15 cellular contexts compared by ENCODE assay signal in genomic region chr3:71060536-71060935, GRCh38.
DNase-seq lines count a peak whose midpoint lies in the region; ATAC-seq and TF ChIP-seq lines count a peak whose summit lies in the region.
"Had no signal": no experiment of that assay in that cellular context is flagged by ENCODE, and none has a peak within 500 bp of the region (broad histone marks: within the 10 kb centered on the region; RNA-seq: fewer than 3 reads in every experiment).

No MANE protein-coding gene starts in this region.

- H3K4me3 ChIP-seq in CD8-positive, alpha-beta T cell (ENCODE audit: low read depth, low read length), result peak overlapping the region; percentile 10
- H3K4me3 ChIP-seq in LNCaP clone FGC (ENCODE audit: low read depth, low read length) (no peak overlapping the region), endocrine pancreas (ENCODE audit: control insufficient read depth, insufficient read depth, low read length) (peak overlapping the region; percentile 96), sigmoid colon (peak overlapping the region in 3 of 4 donors; percentile 71 to 81 (median 73))
- H3K4me3 ChIP-seq: ovary had no signal

- H3K9me3 Mint-ChIP-seq in CD8-positive, alpha-beta T cell, result no peaks in the 10 kb centered on the region

- H3K27me3 ChIP-seq in CD8-positive, alpha-beta T cell (ENCODE audit: insufficient read depth, low read length), result no peaks in the 10 kb centered on the region
- no peaks in the 10 kb centered on the region for H3K27me3 ChIP-seq in endocrine pancreas (ENCODE audit: control insufficient read depth, insufficient read depth, low read length)
- H3K27me3 ChIP-seq in sigmoid colon, result no peaks in the 10 kb centered on the region
- H3K27me3 ChIP-seq: ovary had no signal

- no peak for ATAC-seq in CD8-positive, alpha-beta T cell

- no peak for DNase-seq in CD8-positive, alpha-beta T cell
- peak; percentile 64 for DNase-seq in LNCaP clone FGC (ENCODE audit: low read depth)
- DNase-seq in sigmoid colon, result no peak
- DNase-seq in GM10266 (ENCODE audit: extremely low spot score), result no peak
- DNase-seq in posterior cingulate gyrus, result no peak
- DNase-seq in NCI-H748 (lab: John Stamatoyannopoulos, UW; ENCODE audit: unreplicated experiment), result no peak
- DNase-seq: activated CD4-positive, alpha-beta T cell treated with anti-CD3 and anti-CD28 coated beads for 4 hours; cortex of kidney; NCI-H2029; NK-92 treated with Interleukin-12 subunit alpha and Interleukin-12 subunit beta, amount 100 ng/mL, for 24 hours; ovary; stimulated activated CD4-positive, alpha-beta T cell treated with anti-CD3 and anti-CD28 coated beads, Interleukin-1b, Interleukin-23, amount 100 ng/mL, for 48 hours; SW 1271 had no signal

- H3K4me1 Mint-ChIP-seq in CD8-positive, alpha-beta T cell (ENCODE audit: low read depth), result peaks cover 69% of the 10 kb centered on the region

- H3K27ac Mint-ChIP-seq in CD8-positive, alpha-beta T cell, result no peak overlapping the region

- no peaks in the 10 kb centered on the region for H3K9me3 ChIP-seq in CD8-positive, alpha-beta T cell (ENCODE audit: low read length)
- H3K9me3 ChIP-seq in endocrine pancreas (ENCODE audit: control insufficient read depth, low read length) (no peaks in the 10 kb centered on the region), sigmoid colon (no peaks in the 10 kb centered on the region)
- H3K9me3 ChIP-seq: ovary had no signal

- H3K9ac ChIP-seq in endocrine pancreas (ENCODE audit: control insufficient read depth, insufficient read depth, low read length), result no peak overlapping the region
- H3K9ac ChIP-seq: KMS-11 had no signal

- POLR2A ChIA-PET in CD8-positive, alpha-beta T cell (lab: Charles Lee), result interaction anchor here (0.7 to 2.2 kb wide), 6 partner anchors 10 to 431 kb away, joined by 3 to 7 read pairs (median 4); no protein-coding TSS in a partner anchor

- H3K36me3 ChIP-seq in CD8-positive, alpha-beta T cell (ENCODE audit: insufficient read depth, low read length), result no peaks in the 10 kb centered on the region
- H3K36me3 ChIP-seq in endocrine pancreas (ENCODE audit: control insufficient read depth, insufficient read depth, low read length) (no peaks in the 10 kb centered on the region), sigmoid colon (no peaks in the 10 kb centered on the region)
- H3K36me3 ChIP-seq: ovary had no signal

- H3K4me1 ChIP-seq in CD8-positive, alpha-beta T cell (ENCODE audit: insufficient read depth, low read length), result peaks cover 80% of the 10 kb centered on the region
- peaks cover 59% of the 10 kb centered on the region for H3K4me1 ChIP-seq in endocrine pancreas (ENCODE audit: control insufficient read depth, insufficient read depth, low read length)
- peaks cover 0 to 66% (median 61%) of the 10 kb centered on the region in 4 donors for H3K4me1 ChIP-seq in sigmoid colon

- TF ChIP-seq POLR2A in sigmoid colon (IDR thresholded peaks at IDR 0.05), result no peak

- intact Hi-C loops in CD8-positive, alpha-beta T cell (cut with DNase I, micrococcal nuclease), result loop anchor here (5.0 to 10.0 kb wide), 6 partner anchors 33 to 664 kb away; partner anchors contain the start of gene EIF4E3 (in 1 of the 2)
- intact Hi-C loops in sigmoid colon (cut with DNase I), result loop anchor here (5.0 kb wide), 2 partner anchors 247 to 522 kb away; partner anchors contain the start of gene FOXP1
- intact Hi-C loops in posterior cingulate gyrus (cut with DNase I), result loop anchor here (5.0 to 10.0 kb wide), 3 partner anchors 74 to 522 kb away; partner anchors contain the start of gene FOXP1

- H3K4me3 Mint-ChIP-seq in CD8-positive, alpha-beta T cell, result peak overlapping the region; percentile 75

- TF ChIP-seq EP300 in sigmoid colon (IDR thresholded peaks at IDR 0.05), result no peak

- H3K27me3 Mint-ChIP-seq in CD8-positive, alpha-beta T cell (ENCODE audit: low read depth), result no peaks in the 10 kb centered on the region

- WGBS in sigmoid colon, 2 donors, result 22 to 55% methylated on average over 2 of the region's 2 CpGs

- no peak overlapping the region for H3K27ac ChIP-seq in CD8-positive, alpha-beta T cell (ENCODE audit: low read depth, low read length)
- H3K27ac ChIP-seq in sigmoid colon, result peak overlapping the region; percentile 92 to 99 (median 98)
- H3K27ac ChIP-seq: KMS-11 had no signal

- TF ChIP-seq CTCF in CD8-positive, alpha-beta T cell (IDR thresholded peaks at IDR 0.05), result no peak
- TF ChIP-seq CTCF in LNCaP clone FGC (IDR thresholded peaks at IDR 0.05; ENCODE audit: control insufficient read depth, extremely low read depth, insufficient read depth) (no peak), sigmoid colon (IDR thresholded peaks at IDR 0.05) (no peak), GM10266 (IDR thresholded peaks at IDR 0.05; ENCODE audit: control insufficient read depth, insufficient read depth, low read depth, missing control alignments) (no peak)

- CTCF ChIA-PET in CD8-positive, alpha-beta T cell (lab: Charles Lee), result interaction anchor here (0.7 to 1.7 kb wide), 8 partner anchors 10 to 71 kb away, joined by 3 to 4 read pairs (median 3); no protein-coding TSS in a partner anchor

- H3K36me3 Mint-ChIP-seq in CD8-positive, alpha-beta T cell, result peaks cover 6% of the 10 kb centered on the region
